Comparison of ENCODE assay signal across 18 cellular contexts in the genomic region with DNA sequence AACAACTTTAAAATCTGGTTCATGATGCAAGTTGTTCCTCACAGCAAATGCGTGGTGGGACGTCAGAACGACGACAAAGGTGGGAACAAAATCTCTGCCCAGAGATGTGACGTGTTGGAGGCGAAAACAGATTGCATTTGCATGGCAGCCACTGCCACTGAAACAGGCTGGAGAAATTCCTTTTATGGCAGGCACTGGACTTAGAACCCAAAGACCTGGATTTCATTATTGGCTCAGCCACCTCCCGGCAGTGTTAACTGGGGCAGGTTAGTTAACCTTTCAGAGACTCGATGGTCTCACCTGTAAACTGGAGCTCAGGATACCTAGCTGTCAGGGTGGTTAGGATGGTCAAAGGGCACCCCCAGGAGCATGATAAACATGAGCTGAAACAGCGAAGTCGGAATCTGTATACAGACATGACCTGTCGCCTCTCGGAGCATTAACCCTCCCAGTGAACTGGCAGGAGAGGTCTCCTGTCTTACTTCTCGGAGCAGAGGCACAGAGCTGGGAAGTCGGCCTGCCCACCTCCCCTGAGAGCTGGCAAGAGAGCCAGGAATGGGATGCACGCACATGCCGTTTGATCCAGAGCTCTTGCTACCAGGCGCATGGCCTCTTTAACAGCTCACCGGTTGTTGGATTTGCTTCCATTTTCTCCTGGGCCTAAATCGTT. TPM values are rescaled to one million over a fixed set of nuclear protein-coding genes. Genes with fewer than 3 reads are reported as not detected.
DNase-seq lines count a peak whose midpoint lies in the region; ATAC-seq, FAIRE-seq and TF ChIP-seq lines count a peak whose summit lies in the region.
"Had no signal": no experiment of that assay in that cellular context is flagged by ENCODE, and none has a peak within 500 bp of the region (broad histone marks: within the 10 kb centered on the region; RNA-seq: fewer than 3 reads in every experiment).

No MANE protein-coding gene starts in this region.

- no peak overlapping the region for H2BK5ac ChIP-seq in IMR-90 (ENCODE audit: low read depth, low read length, poor library complexity, severe bottlenecking)
- no peak overlapping the region for H2BK5ac ChIP-seq in H1 (ENCODE audit: low read depth, low read length)

- H2BK12ac ChIP-seq in H1 (ENCODE audit: low read depth, low read length): no peak overlapping the region

- H3K4me3 ChIP-seq in IMR-90 (ENCODE audit: insufficient read depth, low read depth, low read length) (no peak overlapping the region), H1 (ENCODE audit: extremely low read depth in 1 of 4, insufficient read depth in 2 of 4, low read depth in 3 of 4, low read length in 4 of 4) (no peak overlapping the region)
- H3K4me3 ChIP-seq: SK-N-MC had no signal

- no peak for DNase-seq in IMR-90
- DNase-seq in H1 (ENCODE audit: low read depth in 1 of 2, low spot score in 2 of 2): no peak
- DNase-seq in NCI-H1048 (lab: John Stamatoyannopoulos, UW): no peak
- DNase-seq in GM12891 (ENCODE audit: insufficient read length, low spot score): no peak
- DNase-seq in occipital lobe (lab: John Stamatoyannopoulos, UW): no peak
- DNase-seq in hypothalamus (lab: John Stamatoyannopoulos, UW): no peak
- DNase-seq: DND-41; naive thymus-derived CD4-positive, alpha-beta T cell; NCI-H2081 treated with DMSO at 0.1 percent for 48 hours; NK-92 treated with Interleukin-12 subunit alpha and Interleukin-12 subunit beta, amount 100 ng/mL, for 24 hours; stimulated activated CD4-positive, alpha-beta T cell treated with anti-CD3 and anti-CD28 coated beads, Interleukin-15, amount 100 ng/mL, for 24 hours had no signal

- intact Hi-C loops in IMR-90 (cut with micrococcal nuclease): no loop called here

- H3K4me2 ChIP-seq in IMR-90 (ENCODE audit: low read depth, low read length): no peak overlapping the region
- no peak overlapping the region for H3K4me2 ChIP-seq in H1 (ENCODE audit: insufficient read depth in 1 of 2, low read depth in 2 of 2, low read length in 2 of 2)

- ATAC-seq in IMR-90 (ENCODE audit: low read depth): no peak
- ATAC-seq: naive thymus-derived CD4-positive, alpha-beta T cell had no signal

- H4K91ac ChIP-seq in IMR-90 (ENCODE audit: insufficient read depth, low read depth, low read length): no peak overlapping the region
- H4K91ac ChIP-seq in H1 (replicated peaks; ENCODE audit: insufficient read length, low read length): no peak overlapping the region

- H3K27me3 ChIP-seq in IMR-90 (ENCODE audit: control insufficient read depth, insufficient read depth, low read length) (no peaks in the 10 kb centered on the region; the same call in 1 of the 2 replicates), H1 (replicated peaks in 1 of 4; ENCODE audit: control insufficient read depth in 3 of 4, extremely low read depth in 1 of 4, insufficient read depth in 3 of 4, low read length in 3 of 4) (no peaks in the 10 kb centered on the region)

- TF ChIP-seq EP300 in H1 (IDR thresholded peaks at IDR 0.05; ENCODE audit: borderline replicate concordance in 1 of 2, low read depth in 2 of 2, low read length in 2 of 2): no peak

- H4K20me1 ChIP-seq in IMR-90 (ENCODE audit: insufficient read depth, low read length): no peaks in the 10 kb centered on the region
- no peaks in the 10 kb centered on the region for H4K20me1 ChIP-seq in H1 (replicated peaks in 1 of 2; ENCODE audit: control insufficient read depth in 1 of 2, insufficient read depth in 2 of 2, low read length in 2 of 2)

- dilution Hi-C loops in IMR-90 (cut with HindIII; ENCODE audit: low sequenced_read_pairs, unreplicated experiment): no loop called here

- H3K27ac ChIP-seq in IMR-90 (ENCODE audit: insufficient read depth, low read length): no peak overlapping the region
- no peak overlapping the region for H3K27ac ChIP-seq in H1 (ENCODE audit: low read depth, low read length)
- H3K27ac ChIP-seq in temporal lobe (ENCODE audit: low read depth, low read length): peak overlapping the region; percentile 7
- H3K27ac ChIP-seq: SK-N-MC, VCaP had no signal

- H3K4me3 Mint-ChIP-seq in nephron: no peak overlapping the region
- H3K4me3 Mint-ChIP-seq: activated naive CD8-positive, alpha-beta T cell; B cell; naive thymus-derived CD4-positive, alpha-beta T cell had no signal

- no peak overlapping the region for H2AFZ ChIP-seq in IMR-90 (replicated peaks; ENCODE audit: low read length, poor library complexity)
- 0 out of 2 replicates have a peak overlapping the region, but pooled peaks have one; percentile 39 for H2AFZ ChIP-seq in H1 (ENCODE audit: low read length)

- peaks cover 94% of the 10 kb centered on the region for H3K4me1 Mint-ChIP-seq in nephron

- WGBS in IMR-90 (ENCODE audit: extremely low coverage in 2 of 2, insufficient read length in 1 of 2), 2 experiments: 89% methylated on average over 5 of the region's 19 CpGs; no CpG with 5 or more reads in 1 of the 2 experiments
- 87% methylated on average over 17 of the region's 19 CpGs; no CpG with 5 or more reads in 1 of the 2 experiments for WGBS in H1 (ENCODE audit: extremely low coverage in 1 of 2, insufficient coverage in 1 of 2, insufficient read length in 1 of 2, insufficient replicate concordance in 2 of 2, low coverage in 1 of 2, low lambda C conversion rate in 2 of 2, missing lambda C conversion rate in 1 of 2), 2 experiments

- in situ Hi-C loops in IMR-90 (cut with MboI; ENCODE audit: low sequenced_read_pairs): no loop called here

- H3K4me1 ChIP-seq in IMR-90 (ENCODE audit: control insufficient read depth, insufficient read depth, low read length) (peaks cover 19% of the 10 kb centered on the region), H1 (replicated peaks in 1 of 4; ENCODE audit: control insufficient read depth in 3 of 4, insufficient read depth in 4 of 4, low read length in 3 of 4) (no peaks in the 10 kb centered on the region; a peak in 1 of 7 replicates)

- H3K36me3 Mint-ChIP-seq in nephron (ENCODE audit: low read depth): no peaks in the 10 kb centered on the region
- H3K36me3 Mint-ChIP-seq: activated naive CD8-positive, alpha-beta T cell; naive thymus-derived CD4-positive, alpha-beta T cell had no signal

- H3K79me2 ChIP-seq in H1 (ENCODE audit: control insufficient read depth in 1 of 2, insufficient read depth in 2 of 2, low read length in 2 of 2): no peaks in the 10 kb centered on the region

- H2AK5ac ChIP-seq in IMR-90 (ENCODE audit: low read depth, low read length) (peak overlapping the region; percentile 21; the same call in 1 of the 2 replicates), H1 (ENCODE audit: low read depth, low read length) (no peak overlapping the region)

- H3K9me3 ChIP-seq in IMR-90 (ENCODE audit: control insufficient read depth, insufficient read depth, low read length) (no peaks in the 10 kb centered on the region), H1 (ENCODE audit: insufficient read depth in 2 of 2, low read depth in 1 of 2, low read length in 1 of 2) (no peaks in the 10 kb centered on the region)

- TF ChIP-seq RAD21 in IMR-90 (IDR thresholded peaks at IDR 0.05; ENCODE audit: low read length) (no peak), H1 (IDR thresholded peaks at IDR 0.05 in 1 of 2, conservative IDR thresholded peaks at IDR 0.05 in 1 of 2; ENCODE audit: low read depth in 2 of 2, low read length in 2 of 2) (no peak)

- H3K9me3 Mint-ChIP-seq in nephron: no peaks in the 10 kb centered on the region
- H3K9me3 Mint-ChIP-seq: naive thymus-derived CD4-positive, alpha-beta T cell had no signal

- H2BK20ac ChIP-seq in IMR-90 (ENCODE audit: low read depth, low read length) (no peak overlapping the region), H1 (ENCODE audit: low read length) (no peak overlapping the region)

- no peak overlapping the region for H3K9ac ChIP-seq in IMR-90 (ENCODE audit: low read depth, low read length)
- no peak overlapping the region for H3K9ac ChIP-seq in H1 (replicated peaks in 1 of 4; ENCODE audit: extremely low read depth in 1 of 4, low read depth in 3 of 4, low read length in 3 of 4)

- no peak overlapping the region for H2AK9ac ChIP-seq in IMR-90 (replicated peaks; ENCODE audit: low read depth, low read length, poor library complexity)

- H3K4ac ChIP-seq in IMR-90 (ENCODE audit: low read depth, low read length) (no peak overlapping the region), H1 (replicated peaks; ENCODE audit: insufficient read length, low read depth, low read length) (no peak overlapping the region)

- H2BK15ac ChIP-seq in IMR-90 (ENCODE audit: low read depth, low read length) (no peak overlapping the region), H1 (ENCODE audit: low read length) (no peak overlapping the region)

- H3K36me3 ChIP-seq in IMR-90 (ENCODE audit: control insufficient read depth, insufficient read depth, low read length): no peaks in the 10 kb centered on the region
- H3K36me3 ChIP-seq in H1 (ENCODE audit: control insufficient read depth in 2 of 4, insufficient read depth in 4 of 4, low read length in 3 of 4): peaks cover 0 to 2% (median 0%) of the 10 kb centered on the region in 4 experiments; a peak in 1 of 8 replicates

- H3K23ac ChIP-seq in IMR-90 (ENCODE audit: low read depth, low read length): no peak overlapping the region
- H3K23ac ChIP-seq in H1 (ENCODE audit: insufficient read length): no peak overlapping the region

- H3K27ac Mint-ChIP-seq in nephron: peak overlapping the region; percentile 95 to 100 (median 99)
- H3K27ac Mint-ChIP-seq: activated naive CD8-positive, alpha-beta T cell; B cell; naive thymus-derived CD4-positive, alpha-beta T cell had no signal

- no peak overlapping the region for H3K14ac ChIP-seq in IMR-90 (replicated peaks; ENCODE audit: low read depth, low read length)
- no peak overlapping the region for H3K14ac ChIP-seq in H1 (ENCODE audit: insufficient read length)

- H3K56ac ChIP-seq in IMR-90 (ENCODE audit: extremely low read depth, insufficient read depth, low read length) (no peak overlapping the region), H1 (replicated peaks; ENCODE audit: insufficient read length, low read depth, low read length) (no peak overlapping the region)

- H3K18ac ChIP-seq in IMR-90 (ENCODE audit: low read depth, low read length) (no peak overlapping the region), H1 (ENCODE audit: extremely low read depth, low read length) (no peak overlapping the region)

- H4K5ac ChIP-seq in IMR-90 (ENCODE audit: low read depth, low read length): no peak overlapping the region
- H4K5ac ChIP-seq in H1 (ENCODE audit: insufficient read length, low read depth, low read length): no peak overlapping the region

- TF ChIP-seq CTCF in IMR-90 (conservative IDR thresholded peaks at IDR 0.05; ENCODE audit: low read depth, low read length) (no peak), H1 (IDR thresholded peaks at IDR 0.05; ENCODE audit: control extremely low read depth in 1 of 3, insufficient read depth in 1 of 3, low read depth in 1 of 3, low read length in 3 of 3) (no peak), nephron (IDR thresholded peaks at IDR 0.05; ENCODE audit: unreplicated experiment in 3 of 3) (no peak)

- H3K9me1 ChIP-seq in IMR-90 (ENCODE audit: insufficient read depth, low read length): peaks cover 7% of the 10 kb centered on the region; the same call in 1 of the 2 replicates

- no TSS peak for BruUV-seq in IMR-90 (replicated peaks; lab: Mats Ljungman, UMichigan)

- no peak overlapping the region for H2BK120ac ChIP-seq in IMR-90 (ENCODE audit: low read depth, low read length)
- H2BK120ac ChIP-seq in H1 (replicated peaks; ENCODE audit: low read depth, low read length): no peak overlapping the region

- H4K8ac ChIP-seq in IMR-90 (ENCODE audit: low read depth in 2 of 2, low read length in 2 of 2): no peak overlapping the region
- no peak overlapping the region; the same call in 1 of the 2 replicates for H4K8ac ChIP-seq in H1 (ENCODE audit: extremely low read depth, insufficient read depth, low read length)

- FAIRE-seq in H1 (lab: Jason Lieb, UNC): no peak
- FAIRE-seq in GM12891 (lab: Jason Lieb, UNC): no peak
- FAIRE-seq: colon had no signal

- CTCF ChIA-PET in IMR-90 (lab: Yijun Ruan, JAX) (no interaction called here), H1 (lab: Charles Lee; ENCODE audit: partially characterized antibody) (interaction anchor here (0.9 to 1.6 kb wide), 6 partner anchors 9 to 60 kb away, joined by 3 to 5 read pairs (median 4); no protein-coding TSS in a partner anchor)

- TF ChIP-seq POLR2A in IMR-90 (IDR thresholded peaks at IDR 0.05; ENCODE audit: low read depth, low read length) (no peak), H1 (IDR thresholded peaks at IDR 0.05; ENCODE audit: control extremely low read depth in 1 of 2, low read depth in 2 of 2, low read length in 2 of 2) (no peak), GM12891 (IDR thresholded peaks at IDR 0.05; ENCODE audit: low read depth, low read length) (no peak)

- H3K79me1 ChIP-seq in IMR-90 (ENCODE audit: low read depth in 1 of 2, low read length in 2 of 2): no peaks in the 10 kb centered on the region
- no peaks in the 10 kb centered on the region for H3K79me1 ChIP-seq in H1 (ENCODE audit: low read depth, low read length)

- H3K27me3 Mint-ChIP-seq in nephron (ENCODE audit: low read depth): no peaks in the 10 kb centered on the region
- H3K27me3 Mint-ChIP-seq: activated naive CD8-positive, alpha-beta T cell; naive thymus-derived CD4-positive, alpha-beta T cell had no signal

- no peaks in the 10 kb centered on the region for H3K23me2 ChIP-seq in H1 (ENCODE audit: low read depth, low read length)

- POLR2A ChIA-PET in IMR-90 (lab: Charles Lee; ENCODE audit: unreplicated experiment): no interaction called here
- POLR2A ChIA-PET in H1 (lab: Charles Lee; ENCODE audit: partially characterized antibody): interaction anchor here (1.4 kb wide), 1 partner anchor 8 kb away, joined by 5 read pairs; no protein-coding TSS in a partner anchor

RNA-seq across cellular contexts. Expression of a gene that starts 59.2 kb away (rescaled TPM):
- 10.6 and 12.8 TPM in 2 replicates for total RNA-seq in IMR-90 (2012; rRNA removed)
- polyA plus RNA-seq in IMR-90 (2012; rRNA removed): 16.0 and 17.7 TPM in 2 replicates
- polyA plus RNA-seq in IMR-90 (2012; cell fraction: cytosol; rRNA removed): 2.9 and 4.6 TPM in 2 replicates
- 20.3 and 133 TPM in 2 replicates for polyA plus RNA-seq in IMR-90 (2012; cell fraction: nucleus; rRNA removed; ENCODE audit: low replicate concordance)
- 18.6 and 21.9 TPM in 2 replicates for total RNA-seq in H1 (2021; fragmentation: NEBNext Ultra II Directional; extraction: Animal tissue kit (Norgen Biotek cat#: 25700))
- 18.8 and 32.3 TPM in 2 replicates for polyA plus RNA-seq in H1 (2011; rRNA removed)
- polyA plus RNA-seq in H1 (2011; cell fraction: cytosol; rRNA removed): 30.1 TPM
- polyA plus RNA-seq in H1 (2011; cell fraction: nucleus; rRNA removed): 38.3 TPM
- 23.6 to 27.0 TPM (median 24.8 TPM) in 4 replicates for polyA plus RNA-seq in H1 (2012, experiment 1 of 2)
- 3.3 TPM for polyA plus RNA-seq in H1 (2012, experiment 2 of 2)
- 10.5 TPM for polyA plus RNA-seq in H1 (2013, experiment 1 of 2)
- polyA plus RNA-seq in H1 (2013, experiment 2 of 2): 9.7 TPM
- 17.4 and 23.1 TPM in 2 replicates for polyA minus RNA-seq in H1 (2011; rRNA and poly(A)+ RNA removed)
- 9.3 TPM for polyA minus RNA-seq in H1 (2011; cell fraction: cytosol; rRNA and poly(A)+ RNA removed)
- 22.0 TPM for polyA minus RNA-seq in H1 (2011; cell fraction: nucleus; rRNA and poly(A)+ RNA removed)
- total RNA-seq in temporal lobe: 42.3 TPM
- polyA plus RNA-seq in GM12891 (2012; ENCODE audit: low read depth, missing spikeins): 39.6 TPM
- 90.6 TPM for total RNA-seq in occipital lobe
